ENCODE assay signal across 3 cellular contexts in the genomic region with DNA sequence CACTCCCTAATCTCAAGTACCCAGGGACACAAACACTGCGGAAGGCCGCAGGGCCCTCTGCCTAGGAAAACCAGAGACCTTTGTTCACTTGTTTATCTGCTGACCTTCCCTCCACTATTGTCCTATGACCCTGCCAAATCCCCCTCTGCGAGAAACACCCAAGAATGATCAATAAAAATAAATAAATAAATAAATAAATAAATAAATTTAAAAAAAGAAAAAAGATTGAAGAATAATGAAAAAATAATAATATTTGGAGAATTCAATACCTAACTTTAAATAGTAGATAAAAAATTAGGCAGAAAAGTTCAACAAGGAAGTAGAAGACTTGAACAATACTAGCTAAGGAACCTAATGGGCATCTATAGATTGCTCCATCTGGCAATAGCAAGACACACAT. TPM values are rescaled to one million over a fixed set of nuclear protein-coding genes. Genes with fewer than 3 reads are reported as not detected.
"Had no signal": no experiment of that assay in that cellular context is flagged by ENCODE, and none has a peak within 500 bp of the region (broad histone marks: within the 10 kb centered on the region; RNA-seq: fewer than 3 reads in every experiment).

No MANE protein-coding gene starts in this region.

RNA-seq across cellular contexts. Expression of a gene that starts 38.4 kb away (rescaled TPM):
- total RNA-seq: ascending aorta, cardiac muscle cell, chondrocyte had no signal
- polyA plus RNA-seq: cardiac muscle cell had no signal
